In genomic region chr12:10068634-10069033, GRCh38 we compare ENCODE assay signal across 15 cellular contexts. TPM values are rescaled to one million over a fixed set of nuclear protein-coding genes. Genes with fewer than 3 reads are reported as not detected.
DNase-seq lines count a peak whose midpoint lies in the region; ATAC-seq and TF ChIP-seq lines count a peak whose summit lies in the region.
"Had no signal": no experiment of that assay in that cellular context is flagged by ENCODE, and none has a peak within 500 bp of the region (broad histone marks: within the 10 kb centered on the region; RNA-seq: fewer than 3 reads in every experiment).

No MANE protein-coding gene starts in this region.

- H3K4me1 ChIP-seq in lower lobe of right lung (peaks cover 32% of the 10 kb centered on the region), thoracic aorta (ENCODE audit: control insufficient read depth in 1 of 2, low read depth in 2 of 2) (no peaks in the 10 kb centered on the region), testis (no peaks in the 10 kb centered on the region)

- TF ChIP-seq POLR2A in NB4 (IDR thresholded peaks at IDR 0.05; ENCODE audit: extremely low read depth, insufficient read length) (no peak), testis (IDR thresholded peaks at IDR 0.05) (no peak)

- H3K9me3 Mint-ChIP-seq in dendritic cell treated with granulocyte-macrophage colony-stimulating factor and Interleukin-4, amounts not matched to agents 40 ng/mL and 50 ng/mL, for 4 days = no peaks in the 10 kb centered on the region
- H3K9me3 Mint-ChIP-seq: activated CD4-positive, alpha-beta memory T cell treated with anti-CD3 and anti-CD28 coated beads for 36 hours; activated naive CD8-positive, alpha-beta T cell treated with anti-CD3 and anti-CD28 coated beads for 36 hours; type B pancreatic cell had no signal

- H3K27me3 Mint-ChIP-seq in dendritic cell treated with granulocyte-macrophage colony-stimulating factor and Interleukin-4, amounts not matched to agents 40 ng/mL and 50 ng/mL, for 4 days = no peaks in the 10 kb centered on the region
- H3K27me3 Mint-ChIP-seq: type B pancreatic cell had no signal

- DNase-seq in NB4 (ENCODE audit: low read depth) = peak; percentile 77
- DNase-seq in lower lobe of right lung = no peak
- DNase-seq in thoracic aorta (ENCODE audit: low spot score) = no peak
- DNase-seq in activated gamma-delta T cell treated with Interleukin-2 at 50 U/mL for 16 hours = no peak
- DNase-seq in testis = no peak
- no peak for DNase-seq in anterior cingulate cortex (lab: John Stamatoyannopoulos, UW)
- DNase-seq in SK-N-DZ (ENCODE audit: low spot score) = no peak
- DNase-seq: activated CD4-positive, alpha-beta memory T cell treated with anti-CD3 and anti-CD28 coated beads for 36 hours; activated naive CD8-positive, alpha-beta T cell treated with anti-CD3 and anti-CD28 coated beads for 36 hours; NCI-H446; nucleus accumbens had no signal

- H3K27ac ChIP-seq in lower lobe of right lung = peak overlapping the region; percentile 75
- H3K27ac ChIP-seq in thoracic aorta = peak overlapping the region; percentile 12 to 37
- peak overlapping the region in 1 of 2 donors; percentile 62 for H3K27ac ChIP-seq in testis
- H3K27ac ChIP-seq: SJSA1 had no signal

- peaks cover 34% of the 10 kb centered on the region for H3K4me1 Mint-ChIP-seq in dendritic cell treated with granulocyte-macrophage colony-stimulating factor and Interleukin-4, amounts not matched to agents 40 ng/mL and 50 ng/mL, for 4 days (ENCODE audit: low read depth)
- H3K4me1 Mint-ChIP-seq: activated naive CD8-positive, alpha-beta T cell treated with anti-CD3 and anti-CD28 coated beads for 36 hours had no signal

- peak; percentile 73 to 81 for ATAC-seq in lower lobe of right lung
- ATAC-seq in thoracic aorta (ENCODE audit: insufficient number of reproducible peaks, low FRiP score, low read depth) = no peak
- ATAC-seq: HCT116 had no signal

- no peak for TF ChIP-seq CTCF in NB4 (IDR thresholded peaks at IDR 0.05; ENCODE audit: low read depth, low read length)
- no peak for TF ChIP-seq CTCF in lower lobe of right lung (IDR thresholded peaks at IDR 0.05)
- TF ChIP-seq CTCF in thoracic aorta (IDR thresholded peaks at IDR 0.05) = no peak
- no peak for TF ChIP-seq CTCF in testis (IDR thresholded peaks at IDR 0.05)

- H3K4me3 Mint-ChIP-seq in dendritic cell treated with granulocyte-macrophage colony-stimulating factor and Interleukin-4, amounts not matched to agents 40 ng/mL and 50 ng/mL, for 4 days = peak overlapping the region; percentile 50
- H3K4me3 Mint-ChIP-seq: activated CD4-positive, alpha-beta memory T cell treated with anti-CD3 and anti-CD28 coated beads for 36 hours; activated naive CD8-positive, alpha-beta T cell treated with anti-CD3 and anti-CD28 coated beads for 36 hours; type B pancreatic cell had no signal

- peak overlapping the region; percentile 26 for H3K4me3 ChIP-seq in NB4 (ENCODE audit: low read depth, low read length)
- no peak overlapping the region for H3K4me3 ChIP-seq in lower lobe of right lung
- no peak overlapping the region for H3K4me3 ChIP-seq in thoracic aorta
- H3K4me3 ChIP-seq in testis = no peak overlapping the region
- H3K4me3 ChIP-seq: SJSA1 had no signal

- intact Hi-C loops in dendritic cell treated with granulocyte-macrophage colony-stimulating factor and Interleukin-4, amounts not matched to agents 40 ng/mL and 50 ng/mL, for 4 days (cut with micrococcal nuclease) = loop anchor here (2.0 kb wide), 1 partner anchor 60 kb away; no protein-coding TSS in a partner anchor
- intact Hi-C loops in lower lobe of right lung (cut with DNase I) (no loop called here), testis (cut with DNase I; ENCODE audit: low total_unique reads) (no loop called here)

- WGBS in testis, 2 donors = 80 to 83% methylated on average over 1 of the region's 1 CpG

- H3K36me3 ChIP-seq in lower lobe of right lung (peaks cover 5% of the 10 kb centered on the region), thoracic aorta (no peaks in the 10 kb centered on the region), testis (ENCODE audit: low read depth, missing control alignments) (no peaks in the 10 kb centered on the region)
- H3K36me3 ChIP-seq: SJSA1 had no signal

- H3K27me3 ChIP-seq in lower lobe of right lung (ENCODE audit: low read depth) = no peaks in the 10 kb centered on the region
- H3K27me3 ChIP-seq in thoracic aorta (replicated peaks; ENCODE audit: insufficient read depth) = no peaks in the 10 kb centered on the region
- no peaks in the 10 kb centered on the region for H3K27me3 ChIP-seq in testis

- peaks cover 35% of the 10 kb centered on the region for H3K36me3 Mint-ChIP-seq in dendritic cell treated with granulocyte-macrophage colony-stimulating factor and Interleukin-4, amounts not matched to agents 40 ng/mL and 50 ng/mL, for 4 days (ENCODE audit: low read depth)
- H3K36me3 Mint-ChIP-seq: activated CD4-positive, alpha-beta memory T cell treated with anti-CD3 and anti-CD28 coated beads for 36 hours; activated naive CD8-positive, alpha-beta T cell treated with anti-CD3 and anti-CD28 coated beads for 36 hours; type B pancreatic cell had no signal

- peak overlapping the region; percentile 85 for H3K27ac Mint-ChIP-seq in dendritic cell treated with granulocyte-macrophage colony-stimulating factor and Interleukin-4, amounts not matched to agents 40 ng/mL and 50 ng/mL, for 4 days
- H3K27ac Mint-ChIP-seq: activated CD4-positive, alpha-beta memory T cell treated with anti-CD3 and anti-CD28 coated beads for 36 hours; activated naive CD8-positive, alpha-beta T cell treated with anti-CD3 and anti-CD28 coated beads for 36 hours; type B pancreatic cell had no signal

- H3K9me3 ChIP-seq in lower lobe of right lung = no peaks in the 10 kb centered on the region
- no peaks in the 10 kb centered on the region for H3K9me3 ChIP-seq in thoracic aorta
- no peaks in the 10 kb centered on the region for H3K9me3 ChIP-seq in testis
- H3K9me3 ChIP-seq: SJSA1 had no signal

RNA-seq across cellular contexts. Expression of gene CLEC1A, which starts 30.2 kb away (rescaled TPM):
- total RNA-seq in lower lobe of right lung (9.7 TPM), thoracic aorta (1 to 10 TPM; 3.7 to 5.1 TPM), testis (1 to 10 TPM; 2.7 to 3.2 TPM)
- 2.9 TPM for polyA plus RNA-seq in testis (ENCODE audit: insufficient read depth, low read depth, low replicate concordance)
- not detected in 2 replicates for polyA plus RNA-seq in SK-N-DZ (2014; cell fraction: cytosol; rRNA removed)
- not detected in 2 replicates for polyA plus RNA-seq in SK-N-DZ (2014; cell fraction: nucleus; rRNA removed)
- total RNA-seq: activated CD4-positive, alpha-beta memory T cell treated with anti-CD3 and anti-CD28 coated beads for 36 hours; activated naive CD8-positive, alpha-beta T cell treated with anti-CD3 and anti-CD28 coated beads for 36 hours; SJSA1 had no signal

RNA-seq across cellular contexts. Expression of gene CLEC9A, which starts 38.2 kb away (rescaled TPM):
- total RNA-seq in lower lobe of right lung (0.30 TPM), thoracic aorta (not detected), testis (1 to 10 TPM; 2.6 to 5.4 TPM)
- 6.3 TPM for polyA plus RNA-seq in testis (ENCODE audit: insufficient read depth, low read depth, low replicate concordance)
- polyA plus RNA-seq in SK-N-DZ (2014; cell fraction: cytosol; rRNA removed) = not detected in 2 replicates
- polyA plus RNA-seq in SK-N-DZ (2014; cell fraction: nucleus; rRNA removed) = not detected in 2 replicates
- total RNA-seq: activated CD4-positive, alpha-beta memory T cell treated with anti-CD3 and anti-CD28 coated beads for 36 hours; activated naive CD8-positive, alpha-beta T cell treated with anti-CD3 and anti-CD28 coated beads for 36 hours; SJSA1 had no signal

RNA-seq across cellular contexts. Expression of gene CLEC12B, which starts 58.2 kb away (rescaled TPM):
- 1.7 TPM for total RNA-seq in lower lobe of right lung
- total RNA-seq in thoracic aorta = not detected
- total RNA-seq in testis = 10 to 100 TPM; 76.4 to 77.6 TPM
- 34.3 TPM for polyA plus RNA-seq in testis (ENCODE audit: insufficient read depth, low read depth, low replicate concordance)
- polyA plus RNA-seq in SK-N-DZ (2014; cell fraction: cytosol; rRNA removed) = not detected in 2 replicates
- polyA plus RNA-seq in SK-N-DZ (2014; cell fraction: nucleus; rRNA removed) = not detected in 2 replicates
- total RNA-seq: activated CD4-positive, alpha-beta memory T cell treated with anti-CD3 and anti-CD28 coated beads for 36 hours; activated naive CD8-positive, alpha-beta T cell treated with anti-CD3 and anti-CD28 coated beads for 36 hours; SJSA1 had no signal

Comparison
In these comparisons a context has a peak if more than half of its experiments do, and no peak if none do; other contexts are left out.
1. RNA of gene CLEC12B, which starts 58.2 kb away (total RNA-seq): 76.4 to 77.6 TPM in testis; 1.7 TPM in lower lobe of right lung (single experiment) and not detected in thoracic aorta; every median in the first group is over 10 times any median in the second.